In the genomic region with DNA sequence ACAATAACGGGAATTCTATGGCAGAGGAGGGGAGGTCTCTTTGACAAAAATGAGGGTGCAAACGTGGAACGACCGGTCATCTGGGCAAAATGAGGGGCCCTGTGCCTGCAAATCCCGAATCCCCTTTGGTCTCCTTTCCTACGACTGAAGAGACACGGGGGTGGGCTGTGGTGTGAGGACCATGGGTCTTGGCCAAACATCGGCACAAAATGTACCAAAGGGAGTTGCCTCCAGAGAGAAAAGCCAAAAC, we compare ENCODE assay signal across 8 cellular contexts. TPM values are rescaled to one million over a fixed set of nuclear protein-coding genes. Genes with fewer than 3 reads are reported as not detected.
DNase-seq lines count a peak whose midpoint lies in the region; ATAC-seq, FAIRE-seq and TF ChIP-seq lines count a peak whose summit lies in the region.

No MANE protein-coding gene starts in this region.

- BruUV-seq in GM12878 (replicated peaks; lab: Mats Ljungman, UMichigan), result no TSS peak

- FAIRE-seq in GM12878 (lab: Jason Lieb, UNC), result no peak

- H3K27ac ChIP-seq in HL-60 (replicated peaks) (peak overlapping the region; percentile 89), GM12878 (ENCODE audit: control insufficient read depth, insufficient read depth) (peak overlapping the region; percentile 62), urinary bladder (ENCODE audit: low read depth) (peak overlapping the region; percentile 97)

- H3K9ac ChIP-seq in GM12878 (ENCODE audit: control insufficient read depth, insufficient read depth, low read length), result peak overlapping the region; percentile 95

- TF ChIP-seq CTCF in BJ (IDR thresholded peaks at IDR 0.05; ENCODE audit: insufficient read depth, low read depth, low read length), result no peak
- no peak for TF ChIP-seq CTCF in HL-60 (IDR thresholded peaks at IDR 0.05; ENCODE audit: insufficient read depth, low read length)
- no peak for TF ChIP-seq CTCF in GM12878 (IDR thresholded peaks at IDR 0.05 in 2 of 3, conservative IDR thresholded peaks at IDR 0.05 in 1 of 3; ENCODE audit: control insufficient read depth in 2 of 3, extremely low read depth in 1 of 3, insufficient read depth in 1 of 3, low read depth in 3 of 3, low read length in 3 of 3)

- SMC1A ChIA-PET in GM12878 (lab: Charles Lee; ENCODE audit: uncharacterized antibody, unreplicated experiment), result interaction anchor here (1.0 kb wide), 1 partner anchor 69 kb away, joined by 3 read pairs; no protein-coding TSS in a partner anchor

- CTCF ChIA-PET in BJ (lab: Yijun Ruan, JAX) (interaction anchor here (0.6 kb wide), 1 partner anchor 143 kb away, joined by 3 read pairs; no protein-coding TSS in a partner anchor), GM12878 (lab: Yijun Ruan, JAX) (interaction anchor here (1.2 kb wide), 1 partner anchor 46 kb away, joined by 3 read pairs; no protein-coding TSS in a partner anchor)

- H3K9me3 ChIP-seq in GM12878 (replicated peaks; ENCODE audit: control insufficient read depth, insufficient read depth, low read length), result no peaks in the 10 kb centered on the region; the same call in 2 of the 3 replicates

- intact Hi-C loops in GM12878 (cut with micrococcal nuclease; ENCODE audit: unreplicated experiment), result no loop called here

- H3K4me2 ChIP-seq in GM12878 (ENCODE audit: control insufficient read depth, insufficient read depth), result peak overlapping the region; percentile 96

- POLR2A ChIA-PET in BJ (lab: Charles Lee), result interaction anchor here (0.6 kb wide), 1 partner anchor 796 kb away, joined by 4 read pairs; no protein-coding TSS in a partner anchor
- POLR2A ChIA-PET in GM12878 (lab: Charles Lee), result no interaction called here

- TF ChIP-seq RAD21 in GM12878 (IDR thresholded peaks at IDR 0.05; ENCODE audit: insufficient read depth, low read depth, low read length), result no peak

- no peak for ATAC-seq in GM12878

- H4K20me1 ChIP-seq in GM12878 (ENCODE audit: control insufficient read depth, insufficient read depth), result no peaks in the 10 kb centered on the region

- RAD21 ChIA-PET in GM12878 (lab: Charles Lee; ENCODE audit: unreplicated experiment), result no interaction called here

- H3K27me3 ChIP-seq in BJ (ENCODE audit: control insufficient read depth, insufficient read depth, low read length) (no peaks in the 10 kb centered on the region), HL-60 (ENCODE audit: insufficient read depth, poor library complexity, severe bottlenecking) (no peaks in the 10 kb centered on the region), GM12878 (replicated peaks in 1 of 2; ENCODE audit: control insufficient read depth in 2 of 2, insufficient read depth in 2 of 2, low read length in 1 of 2) (no peaks in the 10 kb centered on the region)

- TF ChIP-seq EP300 in GM12878 (IDR thresholded peaks at IDR 0.05; ENCODE audit: borderline replicate concordance in 1 of 2, control insufficient read depth in 1 of 2, low read depth in 2 of 2, low read length in 2 of 2), result no peak

- WGBS in GM12878 (ENCODE audit: insufficient coverage, insufficient replicate concordance, low lambda C conversion rate, missing lambda C conversion rate), result 2% methylated on average over 8 of the region's 8 CpGs
- WGBS in urinary bladder, result under 1% methylated on average over 8 of the region's 8 CpGs

- H3K4me3 ChIP-seq in BJ (ENCODE audit: low read depth, low read length) (peak overlapping the region; percentile 58), HL-60 (replicated peaks; ENCODE audit: insufficient read depth, low read length) (peak overlapping the region; percentile 61), GM12878 (peak overlapping the region; percentile 79), urinary bladder (ENCODE audit: low read depth, low read length) (peak overlapping the region; percentile 77)

- DNase-seq in BJ (ENCODE audit: low read depth), result no peak
- no peak for DNase-seq in HL-60 (ENCODE audit: low read depth in 1 of 2, low spot score in 1 of 2)
- DNase-seq in GM12878 (ENCODE audit: low read depth, low spot score), result no peak
- DNase-seq in medulla oblongata (ENCODE audit: extremely low spot score), result peak; percentile 67
- no peak for DNase-seq in COR-L47 (lab: John Stamatoyannopoulos, UW)
- DNase-seq in AG08396 (ENCODE audit: low spot score), result no peak
- no peak for DNase-seq in GM03348 (ENCODE audit: low spot score)

- peaks cover 32% of the 10 kb centered on the region for H3K79me2 ChIP-seq in GM12878 (ENCODE audit: control insufficient read depth, insufficient read depth, low read length)

- in situ Hi-C loops in GM12878 (cut with MboI), result no loop called here

- no peak for TF ChIP-seq POLR2A in GM12878 (IDR thresholded peaks at IDR 0.05; ENCODE audit: low read depth, low read length)

- H3K4me1 ChIP-seq in GM12878 (ENCODE audit: control insufficient read depth, insufficient read depth, low read length) (peaks cover 6% of the 10 kb centered on the region), urinary bladder (ENCODE audit: insufficient read depth) (peaks cover 2% of the 10 kb centered on the region)

- peak overlapping the region; percentile 90 for H2AFZ ChIP-seq in GM12878 (ENCODE audit: control insufficient read depth, low read depth, low read length)

- H3K36me3 ChIP-seq in BJ (ENCODE audit: control insufficient read depth, insufficient read depth, low read length) (no peaks in the 10 kb centered on the region), GM12878 (ENCODE audit: control insufficient read depth in 2 of 2, insufficient read depth in 2 of 2, low read length in 1 of 2) (no peaks in the 10 kb centered on the region), urinary bladder (ENCODE audit: insufficient read depth) (no peaks in the 10 kb centered on the region)

TF ChIP-seq in GM12878, 131 proteins besides CTCF, POLR2A, EP300 and RAD21:
- TF ChIP-seq ZNF24 (IDR thresholded peaks at IDR 0.05) (no peak), CHD1 (IDR thresholded peaks at IDR 0.05; ENCODE audit: low read depth, low read length) (peak; percentile 43; the same call in 1 of the 2 replicates)
- TF ChIP-seq, protein P1, sequence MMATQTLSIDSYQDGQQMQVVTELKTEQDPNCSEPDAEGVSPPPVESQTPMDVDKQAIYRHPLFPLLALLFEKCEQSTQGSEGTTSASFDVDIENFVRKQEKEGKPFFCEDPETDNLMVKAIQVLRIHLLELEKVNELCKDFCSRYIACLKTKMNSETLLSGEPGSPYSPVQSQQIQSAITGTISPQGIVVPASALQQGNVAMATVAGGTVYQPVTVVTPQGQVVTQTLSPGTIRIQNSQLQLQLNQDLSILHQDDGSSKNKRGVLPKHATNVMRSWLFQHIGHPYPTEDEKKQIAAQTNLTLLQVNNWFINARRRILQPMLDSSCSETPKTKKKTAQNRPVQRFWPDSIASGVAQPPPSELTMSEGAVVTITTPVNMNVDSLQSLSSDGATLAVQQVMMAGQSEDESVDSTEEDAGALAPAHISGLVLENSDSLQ (IDR thresholded peaks at IDR 0.05), result peak; percentile 16; the same call in 1 of the 2 replicates

RNA-seq across cellular contexts. Expression of a gene that starts 0.5 kb away (rescaled TPM):
- polyA plus RNA-seq in BJ (2011; rRNA removed) (4.0 and 8.6 TPM in 2 replicates), GM12878 (2011; rRNA removed) (5.6 and 13.0 TPM in 2 replicates), GM12878 (2014; fragmentation: Illumina TruSeq; extraction: Trizol) (11.9 and 14.5 TPM in 2 replicates), GM12878 (2014; fragmentation: Nextera tagmentation; extraction: Ambion mirVana) (1 to 10 TPM; 6.4 to 7.5 TPM), GM12878 (2014; rRNA removed) (5.5 and 5.9 TPM in 2 replicates), GM12878 (2016; fragmentation: Nextera tagmentation; extraction: Ambion mirVana) (1 to 10 TPM; 8.3 to 9.0 TPM), urinary bladder (29.7 TPM)
- 6.4 and 9.2 TPM in 2 replicates for polyA minus RNA-seq in BJ (2011; rRNA and poly(A)+ RNA removed)
- total RNA-seq in GM12878 (2013; cell fraction: nucleolus; rRNA removed), result 68.9 and 72.6 TPM in 2 replicates
- total RNA-seq in GM12878 (2014; rRNA removed) (9.8 and 10.2 TPM in 2 replicates), GM12878 (2014; rRNA removed; fragmentation: Illumina TruSeq; extraction: Trizol) (18.5 and 19.6 TPM in 2 replicates), GM12878 (2021) (18.6 and 19.5 TPM in 2 replicates), urinary bladder (175 TPM)
- polyA plus RNA-seq in GM12878 (2011; ENCODE audit: low read depth), result 3.5 TPM
- 1.6 and 1.9 TPM in 2 replicates for polyA plus RNA-seq in GM12878 (2011; cell fraction: cytosol; rRNA removed)
- 5.8 and 6.5 TPM in 2 replicates for polyA plus RNA-seq in GM12878 (2011; cell fraction: nucleus; rRNA removed)
- polyA plus RNA-seq in GM12878 (2012), result 5.5 and 6.6 TPM in 2 replicates
- polyA minus RNA-seq in GM12878 (2011; rRNA and poly(A)+ RNA removed), result 10.2 and 10.8 TPM in 2 replicates
- polyA minus RNA-seq in GM12878 (2011; cell fraction: cytosol; rRNA and poly(A)+ RNA removed), result 3.1 and 3.6 TPM in 2 replicates
- polyA minus RNA-seq in GM12878 (2011; cell fraction: nucleus; rRNA and poly(A)+ RNA removed), result 8.6 and 13.2 TPM in 2 replicates
